ENCODE assay signal across 11 cellular contexts in the genomic region with DNA sequence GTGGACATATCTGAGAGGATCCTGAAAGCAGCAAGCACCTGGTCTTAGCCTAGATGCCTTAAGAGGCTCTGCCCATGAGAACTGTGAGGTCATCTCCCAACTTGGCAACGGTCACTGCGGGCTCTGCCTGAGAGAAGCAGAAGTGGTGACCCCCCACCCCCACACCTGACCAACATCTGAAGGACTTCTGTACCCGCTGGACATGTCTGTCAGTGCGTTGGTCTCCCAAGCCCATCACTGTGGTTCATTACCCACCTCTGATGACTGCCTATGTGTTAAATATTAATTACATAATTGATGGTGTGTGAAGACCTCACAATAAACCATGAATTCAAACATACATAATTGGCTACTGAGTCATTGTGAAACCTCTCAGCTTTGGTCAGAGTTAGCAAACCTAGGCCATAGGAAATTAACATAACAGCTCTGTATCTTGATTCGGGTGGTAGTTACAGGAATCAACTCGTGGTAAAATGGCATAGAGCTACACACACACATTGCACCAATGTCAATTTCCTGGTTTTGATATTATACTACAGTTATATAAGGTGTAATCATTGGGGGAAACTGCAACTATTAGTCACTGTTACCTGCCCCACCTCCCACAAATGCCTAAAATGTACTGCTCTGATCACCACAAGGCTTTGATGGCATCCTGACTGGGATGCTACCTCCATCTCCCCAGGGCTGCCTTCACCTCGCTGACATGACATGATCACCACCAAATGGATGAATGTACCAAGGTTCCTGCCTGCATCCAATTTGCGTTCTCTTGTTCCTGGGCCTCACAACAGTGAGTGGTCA. TPM values are rescaled to one million over a fixed set of nuclear protein-coding genes. Genes with fewer than 3 reads are reported as not detected.
DNase-seq lines count a peak whose midpoint lies in the region; ATAC-seq and TF ChIP-seq lines count a peak whose summit lies in the region.
"Had no signal": no experiment of that assay in that cellular context is flagged by ENCODE, and none has a peak within 500 bp of the region (broad histone marks: within the 10 kb centered on the region; RNA-seq: fewer than 3 reads in every experiment).

No MANE protein-coding gene starts in this region.

- no peak overlapping the region for H3K27ac ChIP-seq in esophagus squamous epithelium

- peaks cover 38% of the 10 kb centered on the region for H3K27me3 Mint-ChIP-seq in activated T-cell treated with anti-CD3 and anti-CD28 coated beads, Interleukin-2, amount 50 U/mL, for 72 hours (ENCODE audit: low read depth)
- peaks cover 13% of the 10 kb centered on the region for H3K27me3 Mint-ChIP-seq in nephron progenitor cell (ENCODE audit: low read depth, poor library complexity)
- H3K27me3 Mint-ChIP-seq: CD4-positive, CD25-positive, alpha-beta regulatory T cell; dendritic cell treated with granulocyte-macrophage colony-stimulating factor and Interleukin-4, amounts not matched to agents 40 ng/mL and 50 ng/mL, for 4 days had no signal

- H3K4me3 Mint-ChIP-seq in activated T-cell treated with anti-CD3 and anti-CD28 coated beads, Interleukin-2, amount 50 U/mL, for 72 hours, result peak overlapping the region; percentile 18 to 27
- H3K4me3 Mint-ChIP-seq in nephron progenitor cell, result no peak overlapping the region
- H3K4me3 Mint-ChIP-seq: dendritic cell treated with granulocyte-macrophage colony-stimulating factor and Interleukin-4, amounts not matched to agents 40 ng/mL and 50 ng/mL, for 4 days had no signal

- TF ChIP-seq POLR2A in esophagus squamous epithelium (IDR thresholded peaks at IDR 0.05), result no peak

- H3K27me3 ChIP-seq in GM06990 (replicated peaks; ENCODE audit: control insufficient read depth, insufficient read depth, low read length), result no peaks in the 10 kb centered on the region
- no peaks in the 10 kb centered on the region for H3K27me3 ChIP-seq in esophagus squamous epithelium

- peaks cover 9% of the 10 kb centered on the region in 2 donors for H3K9me3 Mint-ChIP-seq in activated T-cell treated with anti-CD3 and anti-CD28 coated beads, Interleukin-2, amount 50 U/mL, for 72 hours
- peaks cover 12% of the 10 kb centered on the region for H3K9me3 Mint-ChIP-seq in nephron progenitor cell

- peak; percentile 45 for ATAC-seq in GM19372 (IDR thresholded peaks at IDR 0.05; ENCODE audit: low read depth, unreplicated experiment)
- ATAC-seq in HG03039 (IDR thresholded peaks at IDR 0.05; ENCODE audit: unreplicated experiment), result peak; percentile 35
- peak; percentile 73 to 81 for ATAC-seq in activated T-cell treated with anti-CD3 and anti-CD28 coated beads, Interleukin-2, amount 50 U/mL, for 72 hours (replicated peaks in 1 of 2)

- peak; percentile 87 for DNase-seq in GM06990 (ENCODE audit: extremely low read depth, insufficient read length)
- peak; percentile 35 to 70 for DNase-seq in activated T-cell treated with anti-CD3 and anti-CD28 coated beads, Interleukin-2, amount 50 U/mL, for 72 hours
- DNase-seq in DMS 273 treated with DMSO at 0.1 percent for 48 hours (lab: John Stamatoyannopoulos, UW), result no peak
- no peak for DNase-seq in nephron progenitor cell
- DNase-seq in esophagus squamous epithelium (lab: John Stamatoyannopoulos, UW), result no peak
- DNase-seq in DMS79 (lab: John Stamatoyannopoulos, UW), result no peak

- peaks cover 0 to 13% (median 2%) of the 10 kb centered on the region in 3 donors for H3K4me1 ChIP-seq in esophagus squamous epithelium

- H3K4me3 ChIP-seq in GM06990 (replicated peaks; ENCODE audit: low read depth, low read length), result no peak overlapping the region
- no peak overlapping the region for H3K4me3 ChIP-seq in esophagus squamous epithelium
- H3K4me3 ChIP-seq: smooth muscle cell had no signal

- WGBS in esophagus squamous epithelium, 2 donors, result 73 to 94% methylated on average over 8 of the region's 8 CpGs

- H3K36me3 ChIP-seq in GM06990 (ENCODE audit: control insufficient read depth, insufficient read depth, low read length) (no peaks in the 10 kb centered on the region), esophagus squamous epithelium (no peaks in the 10 kb centered on the region)

- H3K27ac Mint-ChIP-seq in activated T-cell treated with anti-CD3 and anti-CD28 coated beads, Interleukin-2, amount 50 U/mL, for 72 hours, result peak overlapping the region; percentile 38
- no peak overlapping the region for H3K27ac Mint-ChIP-seq in nephron progenitor cell
- H3K27ac Mint-ChIP-seq: CD4-positive, CD25-positive, alpha-beta regulatory T cell; dendritic cell treated with granulocyte-macrophage colony-stimulating factor and Interleukin-4, amounts not matched to agents 40 ng/mL and 50 ng/mL, for 4 days had no signal

- peaks cover 9 to 11% of the 10 kb centered on the region in 2 donors for H3K36me3 Mint-ChIP-seq in activated T-cell treated with anti-CD3 and anti-CD28 coated beads, Interleukin-2, amount 50 U/mL, for 72 hours (ENCODE audit: insufficient read depth in 2 of 2)
- peaks cover 6% of the 10 kb centered on the region for H3K36me3 Mint-ChIP-seq in nephron progenitor cell (ENCODE audit: low read depth)

- H3K9me3 ChIP-seq in esophagus squamous epithelium, result no peaks in the 10 kb centered on the region

- H3K4me1 Mint-ChIP-seq in activated T-cell treated with anti-CD3 and anti-CD28 coated beads, Interleukin-2, amount 50 U/mL, for 72 hours (ENCODE audit: low read depth), result peaks cover 43% of the 10 kb centered on the region
- H3K4me1 Mint-ChIP-seq in nephron progenitor cell, result peaks cover 1% of the 10 kb centered on the region

- no peak for TF ChIP-seq CTCF in GM06990 (IDR thresholded peaks at IDR 0.05; ENCODE audit: insufficient read depth, low read length, poor library complexity, severe bottlenecking)
- TF ChIP-seq CTCF in nephron progenitor cell (IDR thresholded peaks at IDR 0.05), result no peak
- no peak for TF ChIP-seq CTCF in esophagus squamous epithelium (IDR thresholded peaks at IDR 0.05)

- intact Hi-C loops in esophagus squamous epithelium (cut with DNase I), result loop anchor here (10.0 kb wide), 1 partner anchor 62 kb away; no protein-coding TSS in a partner anchor

RNA-seq across cellular contexts. Expression of gene GALNT1, which starts 4.3 kb away (rescaled TPM):
- total RNA-seq in activated T-cell treated with anti-CD3 and anti-CD28 coated beads, Interleukin-2, amount 50 U/mL, for 72 hours, result 10 to 100 TPM; 43.6 to 45.6 TPM
- total RNA-seq in esophagus squamous epithelium, result 100 to 1,000 TPM in 1 of 4 donors, 10 to 100 TPM in 3; 47.6 to 129 (median 73.5) TPM

Comparison
In these comparisons a context has a peak if more than half of its experiments do, and no peak if none do; other contexts are left out.
1. DNase-seq: peak in GM06990 (single experiment) and activated T-cell treated with anti-CD3 and anti-CD28 coated beads, Interleukin-2, amount 50 U/mL, for 72 hours (2 of 2); none in DMS 273 treated with DMSO at 0.1 percent for 48 hours (single experiment), nephron progenitor cell (single experiment), esophagus squamous epithelium (single experiment) and DMS79 (single experiment).
2. Peak in every context shown above with its lines, with median percentiles within 50 percentile points of each other: ATAC-seq.